25 cellular contexts compared by ENCODE assay signal in the genomic region with DNA sequence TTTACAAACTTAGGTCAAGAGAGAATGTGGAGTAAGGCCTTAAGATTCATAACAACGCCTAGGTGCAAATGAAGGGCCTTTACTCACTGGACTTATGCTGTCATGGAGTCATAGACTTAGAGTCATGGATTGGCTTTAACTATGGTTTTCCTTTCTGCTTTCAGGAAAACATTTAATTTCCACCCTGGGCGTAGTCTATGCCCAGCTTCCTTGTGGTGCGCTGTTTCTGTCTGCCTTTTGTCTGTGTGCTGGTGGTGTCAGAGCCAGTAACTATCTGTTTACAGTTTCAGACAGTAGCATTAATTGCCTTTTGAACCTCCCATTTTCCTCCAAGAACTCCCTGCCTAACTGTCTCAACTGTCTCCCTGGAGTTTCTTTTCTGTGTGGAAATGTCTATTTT. TPM values are rescaled to one million over a fixed set of nuclear protein-coding genes. Genes with fewer than 3 reads are reported as not detected.
DNase-seq lines count a peak whose midpoint lies in the region; ATAC-seq and TF ChIP-seq lines count a peak whose summit lies in the region.
"Had no signal": no experiment of that assay in that cellular context is flagged by ENCODE, and none has a peak within 500 bp of the region (broad histone marks: within the 10 kb centered on the region; RNA-seq: fewer than 3 reads in every experiment).

No MANE protein-coding gene starts in this region.

- TF ChIP-seq CTCF in GM23338 (conservative IDR thresholded peaks at IDR 0.05; ENCODE audit: low read depth in 2 of 2): no peak
- TF ChIP-seq CTCF in brain (conservative IDR thresholded peaks at IDR 0.05): no peak
- no peak for TF ChIP-seq CTCF in parathyroid adenoma (IDR thresholded peaks at IDR 0.05)
- TF ChIP-seq CTCF in spleen (IDR thresholded peaks at IDR 0.05 in 8 of 11, conservative IDR thresholded peaks at IDR 0.05 in 3 of 11): no peak

- TF ChIP-seq POLR2A in spleen (IDR thresholded peaks at IDR 0.05): no peak

- peaks cover 7% of the 10 kb centered on the region; the same call in 1 of the 2 replicates for H3F3A ChIP-seq in GM23338 (replicated peaks; ENCODE audit: low read depth)

- H4K20me1 ChIP-seq in GM23338 (replicated peaks; ENCODE audit: insufficient read depth): no peaks in the 10 kb centered on the region

- H3K4me1 ChIP-seq in GM23338 (ENCODE audit: insufficient read depth) (peaks cover 19% of the 10 kb centered on the region; the same call in 1 of the 2 replicates), muscle layer of colon (ENCODE audit: insufficient read depth, low read length) (peaks cover 8% of the 10 kb centered on the region), parathyroid adenoma (no peaks in the 10 kb centered on the region), spleen (no peaks in the 10 kb centered on the region)

- H3K9me2 ChIP-seq in GM23338 (ENCODE audit: insufficient read depth): no peaks in the 10 kb centered on the region

- H3K9ac ChIP-seq in muscle layer of colon (ENCODE audit: low read length) (no peak overlapping the region), parathyroid adenoma (no peak overlapping the region)

- no peak overlapping the region for H3K4me2 ChIP-seq in GM23338
- H3K4me2 ChIP-seq in parathyroid adenoma (ENCODE audit: low read length): no peak overlapping the region

- H3K36me3 ChIP-seq in GM23338 (ENCODE audit: insufficient read depth): no peaks in the 10 kb centered on the region
- no peaks in the 10 kb centered on the region for H3K36me3 ChIP-seq in muscle layer of colon (ENCODE audit: insufficient read depth, low read length)
- H3K36me3 ChIP-seq in parathyroid adenoma (ENCODE audit: control insufficient read depth, insufficient read depth, low read length): no peaks in the 10 kb centered on the region
- H3K36me3 ChIP-seq in spleen: no peaks in the 10 kb centered on the region

- H2AFZ ChIP-seq in GM23338 (0 out of 2 replicates have a peak overlapping the region, but pooled peaks have one; percentile 18), parathyroid adenoma (peak overlapping the region; percentile 8)

- no peaks in the 10 kb centered on the region for H3K9me3 Mint-ChIP-seq in GM23338
- H3K9me3 Mint-ChIP-seq in brain: no peaks in the 10 kb centered on the region
- no peaks in the 10 kb centered on the region for H3K9me3 Mint-ChIP-seq in activated T-helper 1 cell treated with anti-CD3 and anti-CD28 coated beads, Interleukin-12 subunit alpha, Interleukin-12 subunit beta, Interleukin-2, Interleukin-4 antibody, amounts not matched to agents 30 ng/mL and 10 ng/mL and 1 ng/mL, durations not matched to agents 14 hours and 24 hours and 36 hours
- H3K9me3 Mint-ChIP-seq: CD8-positive, alpha-beta T cell had no signal

- H3K9me3 ChIP-seq in muscle layer of colon (ENCODE audit: low read length) (no peaks in the 10 kb centered on the region), parathyroid adenoma (ENCODE audit: control insufficient read depth, low read length) (no peaks in the 10 kb centered on the region), spleen (no peaks in the 10 kb centered on the region)

- ATAC-seq in GM23338 (no peak), HG03025 (IDR thresholded peaks at IDR 0.05; ENCODE audit: low FRiP score, unreplicated experiment) (no peak)
- ATAC-seq: CD8-positive, alpha-beta T cell had no signal

- H3K27me3 Mint-ChIP-seq in GM23338 (ENCODE audit: insufficient read depth, low read depth, poor library complexity): peaks cover 10% of the 10 kb centered on the region
- H3K27me3 Mint-ChIP-seq in brain: peaks cover 4% of the 10 kb centered on the region
- peaks cover 3% of the 10 kb centered on the region for H3K27me3 Mint-ChIP-seq in activated T-helper 1 cell treated with anti-CD3 and anti-CD28 coated beads, Interleukin-12 subunit alpha, Interleukin-12 subunit beta, Interleukin-2, Interleukin-4 antibody, amounts not matched to agents 30 ng/mL and 10 ng/mL and 1 ng/mL, durations not matched to agents 14 hours and 24 hours and 36 hours (ENCODE audit: insufficient read depth)

- DNase-seq in GM23338 (ENCODE audit: low spot score) (no peak), spleen (no peak)
- DNase-seq in activated T-helper 1 cell treated with anti-CD3 and anti-CD28 coated beads, Interleukin-12 subunit alpha, Interleukin-12 subunit beta, Interleukin-2, Interleukin-4 antibody, amounts not matched to agents 30 ng/mL and 10 ng/mL and 1 ng/mL, durations not matched to agents 14 hours and 24 hours and 36 hours (ENCODE audit: low spot score): no peak
- DNase-seq: AML-193; C1 segment of cervical spinal cord; CD8-positive, alpha-beta T cell; DMS53; GF-D8; KBM-7; MM.1S; NCI-H1048; NCI-H1417 treated with DMSO at 0.1 percent for 48 hours; NCI-H187; NCI-H226; NCI-H510A treated with DMSO at 0.1 percent for 48 hours; NCI-H774; NK-92 treated with Interleukin-12 subunit alpha and Interleukin-12 subunit beta, amount 100 ng/mL, for 24 hours; SHP77 treated with DMSO at 0.1 percent for 48 hours had no signal

- H3K27ac Mint-ChIP-seq in GM23338 (no peak overlapping the region), brain (peak overlapping the region; percentile 37 to 88 (median 64))
- no peak overlapping the region for H3K27ac Mint-ChIP-seq in activated T-helper 1 cell treated with anti-CD3 and anti-CD28 coated beads, Interleukin-12 subunit alpha, Interleukin-12 subunit beta, Interleukin-2, Interleukin-4 antibody, amounts not matched to agents 30 ng/mL and 10 ng/mL and 1 ng/mL, durations not matched to agents 14 hours and 24 hours and 36 hours
- H3K27ac Mint-ChIP-seq: CD8-positive, alpha-beta T cell had no signal

- H3K4me1 Mint-ChIP-seq in GM23338 (peaks cover 13% of the 10 kb centered on the region), brain (peaks cover 24% of the 10 kb centered on the region)
- no peaks in the 10 kb centered on the region for H3K4me1 Mint-ChIP-seq in activated T-helper 1 cell treated with anti-CD3 and anti-CD28 coated beads, Interleukin-12 subunit alpha, Interleukin-12 subunit beta, Interleukin-2, Interleukin-4 antibody, amounts not matched to agents 30 ng/mL and 10 ng/mL and 1 ng/mL, durations not matched to agents 14 hours and 24 hours and 36 hours (ENCODE audit: low read depth)

- H3K27me3 ChIP-seq in GM23338 (ENCODE audit: insufficient read depth): no peaks in the 10 kb centered on the region
- H3K27me3 ChIP-seq in muscle layer of colon (ENCODE audit: control insufficient read depth in 1 of 2, insufficient read depth in 2 of 2, low read length in 2 of 2): no peaks in the 10 kb centered on the region
- H3K27me3 ChIP-seq in parathyroid adenoma (ENCODE audit: control insufficient read depth, insufficient read depth, low read length): no peaks in the 10 kb centered on the region
- H3K27me3 ChIP-seq in spleen (replicated peaks in 1 of 7): peaks cover 0 to 31% (median 0%) of the 10 kb centered on the region in 7 donors

- 73 to 83% (median 83%) methylated on average over 3 of the region's 3 CpGs for WGBS in spleen, 5 donors

- H3K27ac ChIP-seq in GM23338 (ENCODE audit: low read depth): no peak overlapping the region
- H3K27ac ChIP-seq in muscle layer of colon (ENCODE audit: low read depth, low read length): peak overlapping the region; percentile 52
- H3K27ac ChIP-seq in parathyroid adenoma: no peak overlapping the region
- no peak overlapping the region for H3K27ac ChIP-seq in spleen
- H3K27ac ChIP-seq: RWPE1, SK-N-MC had no signal

- intact Hi-C loops in activated T-helper 1 cell treated with anti-CD3 and anti-CD28 coated beads, Interleukin-12 subunit alpha, Interleukin-12 subunit beta, Interleukin-2, Interleukin-4 antibody, amounts not matched to agents 30 ng/mL and 10 ng/mL and 1 ng/mL, durations not matched to agents 14 hours and 24 hours and 36 hours (cut with micrococcal nuclease): no loop called here
- intact Hi-C loops in spleen (cut with DNase I; ENCODE audit: low total_unique reads): no loop called here

- no peak overlapping the region for H3K4me3 ChIP-seq in GM23338
- H3K4me3 ChIP-seq in muscle layer of colon (ENCODE audit: low read depth in 1 of 2, low read length in 2 of 2): no peak overlapping the region
- no peak overlapping the region for H3K4me3 ChIP-seq in parathyroid adenoma (ENCODE audit: low read depth, low read length)
- H3K4me3 ChIP-seq in spleen: no peak overlapping the region
- H3K4me3 ChIP-seq: SK-N-MC had no signal

- H3K36me3 Mint-ChIP-seq in GM23338 (ENCODE audit: low read depth): no peaks in the 10 kb centered on the region
- no peaks in the 10 kb centered on the region for H3K36me3 Mint-ChIP-seq in brain
- H3K36me3 Mint-ChIP-seq in activated T-helper 1 cell treated with anti-CD3 and anti-CD28 coated beads, Interleukin-12 subunit alpha, Interleukin-12 subunit beta, Interleukin-2, Interleukin-4 antibody, amounts not matched to agents 30 ng/mL and 10 ng/mL and 1 ng/mL, durations not matched to agents 14 hours and 24 hours and 36 hours (ENCODE audit: low read depth): no peaks in the 10 kb centered on the region
- H3K36me3 Mint-ChIP-seq: CD8-positive, alpha-beta T cell had no signal

- H3K4me3 Mint-ChIP-seq in GM23338 (no peak overlapping the region), brain (no peak overlapping the region)
- no peak overlapping the region for H3K4me3 Mint-ChIP-seq in activated T-helper 1 cell treated with anti-CD3 and anti-CD28 coated beads, Interleukin-12 subunit alpha, Interleukin-12 subunit beta, Interleukin-2, Interleukin-4 antibody, amounts not matched to agents 30 ng/mL and 10 ng/mL and 1 ng/mL, durations not matched to agents 14 hours and 24 hours and 36 hours
- H3K4me3 Mint-ChIP-seq: CD8-positive, alpha-beta T cell had no signal

- H3K79me2 ChIP-seq in GM23338 (replicated peaks; ENCODE audit: insufficient read depth): no peaks in the 10 kb centered on the region
- no peaks in the 10 kb centered on the region for H3K79me2 ChIP-seq in parathyroid adenoma

RNA-seq across cellular contexts. Expression of a gene that starts 31.8 kb away (rescaled TPM):
- 393 and 422 TPM in 2 replicates for total RNA-seq in GM23338 (2014; rRNA removed; shearing (Covaris generic))
- polyA plus RNA-seq in GM23338 (2016; fragmentation: Nextera tagmentation; extraction: Ambion mirVana): 1,484 and 1,643 TPM in 2 replicates
- polyA plus RNA-seq in brain (ENCODE audit: insufficient read depth, low read depth, low replicate concordance): 1,091 TPM
- 352 and 365 TPM in 2 replicates for total RNA-seq in activated T-helper 1 cell treated with anti-CD3 and anti-CD28 coated beads, Interleukin-12 subunit alpha, Interleukin-12 subunit beta, Interleukin-2, Interleukin-4 antibody, amounts not matched to agents 30 ng/mL and 10 ng/mL and 1 ng/mL, durations not matched to agents 14 hours and 24 hours and 36 hours
- 100 to 1,000 TPM; 182 to 427 (median 190) TPM for total RNA-seq in spleen
- 100 to 1,000 TPM; 382 to 551 (median 480) TPM for polyA plus RNA-seq in spleen

RNA-seq across cellular contexts. Expression of a gene that starts 37.1 kb away (rescaled TPM):
- 8.1 and 12.8 TPM in 2 replicates for total RNA-seq in GM23338 (2014; rRNA removed; shearing (Covaris generic))
- 16.9 and 19.2 TPM in 2 replicates for polyA plus RNA-seq in GM23338 (2016; fragmentation: Nextera tagmentation; extraction: Ambion mirVana)
- polyA plus RNA-seq in brain (ENCODE audit: insufficient read depth, low read depth, low replicate concordance): 69.7 TPM
- 0.07 TPM in 1 of 2 replicates, not detected in the other for total RNA-seq in activated T-helper 1 cell treated with anti-CD3 and anti-CD28 coated beads, Interleukin-12 subunit alpha, Interleukin-12 subunit beta, Interleukin-2, Interleukin-4 antibody, amounts not matched to agents 30 ng/mL and 10 ng/mL and 1 ng/mL, durations not matched to agents 14 hours and 24 hours and 36 hours
- total RNA-seq in spleen: under 1 TPM in 1 of 7 donors, not detected in 6; 0.35 TPM
- under 1 TPM in 2 of 3 donors, not detected in 1; 0.02 to 0.03 TPM for polyA plus RNA-seq in spleen
- total RNA-seq: CD8-positive, alpha-beta T cell had no signal
- polyA plus RNA-seq: AG04450 had no signal

RNA-seq across cellular contexts. Expression of a gene that starts 40.1 kb away (rescaled TPM):
- total RNA-seq in GM23338 (2014; rRNA removed; shearing (Covaris generic)): 53.4 and 61.8 TPM in 2 replicates
- 94.0 and 94.2 TPM in 2 replicates for polyA plus RNA-seq in GM23338 (2016; fragmentation: Nextera tagmentation; extraction: Ambion mirVana)
- 10.9 TPM for polyA plus RNA-seq in brain (ENCODE audit: insufficient read depth, low read depth, low replicate concordance)
- total RNA-seq in activated T-helper 1 cell treated with anti-CD3 and anti-CD28 coated beads, Interleukin-12 subunit alpha, Interleukin-12 subunit beta, Interleukin-2, Interleukin-4 antibody, amounts not matched to agents 30 ng/mL and 10 ng/mL and 1 ng/mL, durations not matched to agents 14 hours and 24 hours and 36 hours: 50.7 and 55.7 TPM in 2 replicates
- total RNA-seq in spleen: 10 to 100 TPM; 10.2 to 15.9 (median 12.9) TPM
- 10 to 100 TPM; 31.0 to 35.9 (median 34.1) TPM for polyA plus RNA-seq in spleen

RNA-seq across cellular contexts. Expression of a gene that starts 40.2 kb away (rescaled TPM):
- 16.7 and 18.5 TPM in 2 replicates for total RNA-seq in GM23338 (2014; rRNA removed; shearing (Covaris generic))
- 14.9 and 20.1 TPM in 2 replicates for polyA plus RNA-seq in GM23338 (2016; fragmentation: Nextera tagmentation; extraction: Ambion mirVana)
- 25.4 TPM for polyA plus RNA-seq in brain (ENCODE audit: insufficient read depth, low read depth, low replicate concordance)
- 34.0 and 38.8 TPM in 2 replicates for total RNA-seq in activated T-helper 1 cell treated with anti-CD3 and anti-CD28 coated beads, Interleukin-12 subunit alpha, Interleukin-12 subunit beta, Interleukin-2, Interleukin-4 antibody, amounts not matched to agents 30 ng/mL and 10 ng/mL and 1 ng/mL, durations not matched to agents 14 hours and 24 hours and 36 hours
- 10 to 100 TPM; 16.1 to 26.0 (median 23.3) TPM for total RNA-seq in spleen
- 10 to 100 TPM in 1 of 3 donors, 1 to 10 TPM in 2; 7.0 to 12.4 (median 8.9) TPM for polyA plus RNA-seq in spleen

Comparison
In these comparisons a context has a peak if more than half of its experiments do, and no peak if none do; other contexts are left out.
1. H3K27ac Mint-ChIP-seq: peak in brain (5 of 5); none in GM23338 (single experiment) and activated T-helper 1 cell treated with anti-CD3 and anti-CD28 coated beads, Interleukin-12 subunit alpha, Interleukin-12 subunit beta, Interleukin-2, Interleukin-4 antibody, amounts not matched to agents 30 ng/mL and 10 ng/mL and 1 ng/mL, durations not matched to agents 14 hours and 24 hours and 36 hours (single experiment).